Comparison of ENCODE assay signal across 15 cellular contexts in the genomic region with DNA sequence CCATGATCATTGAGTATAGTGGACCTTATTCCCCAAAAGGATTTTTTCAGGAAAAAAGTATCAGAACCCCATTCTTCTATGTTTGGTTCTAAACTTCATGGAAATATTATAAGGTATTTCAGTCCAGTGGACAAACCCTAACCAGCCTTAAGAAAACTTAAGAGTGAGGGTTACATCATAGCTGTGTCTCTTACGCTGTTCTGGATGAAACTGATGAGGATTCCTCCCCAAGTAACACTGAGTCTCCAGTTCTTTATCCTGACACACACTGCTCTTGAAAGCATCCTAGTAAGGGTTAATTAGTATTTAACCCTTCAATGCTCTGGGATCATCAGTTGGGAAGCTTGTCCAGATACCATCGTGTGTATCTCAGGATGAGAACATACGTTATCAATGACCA. TPM values are rescaled to one million over a fixed set of nuclear protein-coding genes. Genes with fewer than 3 reads are reported as not detected.
DNase-seq lines count a peak whose midpoint lies in the region; ATAC-seq and TF ChIP-seq lines count a peak whose summit lies in the region.
"Had no signal": no experiment of that assay in that cellular context is flagged by ENCODE, and none has a peak within 500 bp of the region (broad histone marks: within the 10 kb centered on the region; RNA-seq: fewer than 3 reads in every experiment).

No MANE protein-coding gene starts in this region.

- H3K27ac Mint-ChIP-seq in activated naive CD4-positive, alpha-beta T cell treated with anti-CD3 and anti-CD28 coated beads, Interleukin-2, amount 50 U/mL, for 72 hours: no peak overlapping the region
- H3K27ac Mint-ChIP-seq: activated naive CD4-positive, alpha-beta T cell treated with anti-CD3 and anti-CD28 coated beads for 36 hours; GM23338; stimulated activated memory B cell treated with anti-CD40 and anti-IgM and Interleukin-4, amounts not matched to agents 10 μg/mL and 1 μg/mL and 100 μg/mL, for 72 hours had no signal

- H3K4me1 ChIP-seq in mucosa of rectum (ENCODE audit: control insufficient read depth in 2 of 2, insufficient read depth in 2 of 2, low read length in 2 of 2) (peaks cover 11 to 29% of the 10 kb centered on the region in 2 donors), tibial artery (peaks cover 0 to 91% (median 71%) of the 10 kb centered on the region in 4 donors)

- CTCF ChIA-PET in RWPE1 (lab: Yijun Ruan, JAX): interaction anchor here (0.7 kb wide), 1 partner anchor 15 kb away, joined by 3 read pairs; no protein-coding TSS in a partner anchor

- no peak for ATAC-seq in GM19455 (IDR thresholded peaks at IDR 0.05; ENCODE audit: unreplicated experiment)
- ATAC-seq in activated naive CD4-positive, alpha-beta T cell treated with anti-CD3 and anti-CD28 coated beads, Interleukin-2, amount 50 U/mL, for 72 hours: no peak
- ATAC-seq: GM23338; stimulated activated memory B cell treated with anti-CD40 and anti-IgM and Interleukin-4, amounts not matched to agents 10 μg/mL and 1 μg/mL and 100 μg/mL, for 72 hours had no signal

- H3K36me3 ChIP-seq in mucosa of rectum (ENCODE audit: control insufficient read depth in 2 of 2, insufficient read depth in 2 of 2, low read length in 2 of 2) (no peaks in the 10 kb centered on the region), tibial artery (no peaks in the 10 kb centered on the region)

- H3K9me3 Mint-ChIP-seq in activated naive CD4-positive, alpha-beta T cell treated with anti-CD3 and anti-CD28 coated beads, Interleukin-2, amount 50 U/mL, for 72 hours: no peaks in the 10 kb centered on the region
- H3K9me3 Mint-ChIP-seq: activated naive CD4-positive, alpha-beta T cell treated with anti-CD3 and anti-CD28 coated beads for 36 hours; GM23338; stimulated activated memory B cell treated with anti-CD40 and anti-IgM and Interleukin-4, amounts not matched to agents 10 μg/mL and 1 μg/mL and 100 μg/mL, for 72 hours had no signal

- H3K27ac ChIP-seq in RWPE1 (peak overlapping the region; percentile 80; the same call in 1 of the 2 replicates), coronary artery (peak overlapping the region; percentile 86 to 100), mucosa of rectum (ENCODE audit: low read depth in 2 of 2, low read length in 2 of 2) (peak overlapping the region; percentile 40 to 63), tibial artery (peak overlapping the region; percentile 96 to 98)

- no peak for DNase-seq in RWPE1 (ENCODE audit: low spot score)
- no peak for DNase-seq in coronary artery (ENCODE audit: low spot score)
- no peak for DNase-seq in tibial artery
- DNase-seq in HuH-7 (ENCODE audit: low spot score): no peak
- DNase-seq in activated naive CD4-positive, alpha-beta T cell treated with anti-CD3 and anti-CD28 coated beads, Interleukin-2, amount 50 U/mL, for 72 hours (ENCODE audit: low spot score in 2 of 2): no peak
- DNase-seq: activated CD4-positive, alpha-beta memory T cell treated with anti-CD3 and anti-CD28 coated beads, Interleukin-2, amount 10 ng/mL, durations not matched to agents 7 days and 5 days; activated naive CD4-positive, alpha-beta T cell treated with anti-CD3 and anti-CD28 coated beads for 36 hours; effector CD8-positive, alpha-beta T cell; NCI-H187; stimulated activated CD4-positive, alpha-beta T cell treated with anti-CD3 and anti-CD28 coated beads, Interleukin-2, amount 100 ng/mL, for 24 hours; T1000 had no signal

- no peaks in the 10 kb centered on the region for H3K9me3 ChIP-seq in mucosa of rectum (ENCODE audit: control insufficient read depth in 2 of 2, low read length in 2 of 2)
- no peaks in the 10 kb centered on the region for H3K9me3 ChIP-seq in tibial artery

- intact Hi-C loops in tibial artery (cut with DNase I; ENCODE audit: low total_unique reads): loop anchor here (10.0 kb wide), 1 partner anchor 1769 kb away; no protein-coding TSS in a partner anchor

- TF ChIP-seq CTCF in RWPE1 (conservative IDR thresholded peaks at IDR 0.05; ENCODE audit: low read depth) (no peak), coronary artery (IDR thresholded peaks at IDR 0.05) (no peak), tibial artery (IDR thresholded peaks at IDR 0.05) (no peak)

- H3K4me3 ChIP-seq in coronary artery (peak overlapping the region; percentile 43), mucosa of rectum (ENCODE audit: low read length in 2 of 2) (no peak overlapping the region), tibial artery (no peak overlapping the region)
- H3K4me3 ChIP-seq: GM23338 had no signal

- peaks cover 17 to 29% of the 10 kb centered on the region in 2 donors for H3K36me3 Mint-ChIP-seq in activated naive CD4-positive, alpha-beta T cell treated with anti-CD3 and anti-CD28 coated beads, Interleukin-2, amount 50 U/mL, for 72 hours
- H3K36me3 Mint-ChIP-seq: stimulated activated memory B cell treated with anti-CD40 and anti-IgM and Interleukin-4, amounts not matched to agents 10 μg/mL and 1 μg/mL and 100 μg/mL, for 72 hours had no signal

- POLR2A ChIA-PET in RWPE1 (lab: Yijun Ruan, JAX; ENCODE audit: low non-redundant PET): no interaction called here

- no peak overlapping the region for H3K9ac ChIP-seq in mucosa of rectum (ENCODE audit: low read depth in 1 of 2, low read length in 2 of 2)

- H3K27me3 ChIP-seq in mucosa of rectum (ENCODE audit: control insufficient read depth in 2 of 2, insufficient read depth in 2 of 2, low read length in 2 of 2): no peaks in the 10 kb centered on the region
- no peaks in the 10 kb centered on the region for H3K27me3 ChIP-seq in tibial artery

RNA-seq across cellular contexts. Expression of gene LYRM1, which starts 5.0 kb away (rescaled TPM):
- 10 to 100 TPM; 19.4 to 20.9 TPM for total RNA-seq in activated naive CD4-positive, alpha-beta T cell treated with anti-CD3 and anti-CD28 coated beads, Interleukin-2, amount 50 U/mL, for 72 hours

RNA-seq across cellular contexts. Expression of gene DCUN1D3, which starts 5.4 kb away (rescaled TPM):
- total RNA-seq in activated naive CD4-positive, alpha-beta T cell treated with anti-CD3 and anti-CD28 coated beads, Interleukin-2, amount 50 U/mL, for 72 hours: 10 to 100 TPM in 1 of 2 donors, 1 to 10 TPM in 1; 4.2 to 10.9 TPM
